Comparison of ENCODE assay signal across 8 cellular contexts in genomic region chr15:40279437-40280141, GRCh38. TPM values are rescaled to one million over a fixed set of nuclear protein-coding genes. Genes with fewer than 3 reads are reported as not detected.
DNase-seq lines count a peak whose midpoint lies in the region; ATAC-seq lines count a peak whose summit lies in the region.

No MANE protein-coding gene starts in this region.

- peak; percentile 43 for DNase-seq in NCI-H1436 (lab: John Stamatoyannopoulos, UW)
- DNase-seq in NCI-H1436 treated with DMSO at 0.1 percent for 48 hours (lab: John Stamatoyannopoulos, UW): no peak
- peak; percentile 46 for DNase-seq in NCI-H2107 (lab: John Stamatoyannopoulos, UW)
- peak; percentile 79 to 81 for DNase-seq in activated CD4-positive, alpha-beta T cell treated with anti-CD3 and anti-CD28 coated beads, Interleukin-2, amount 50 U/mL, for 48 hours
- peak; percentile 57 to 68 for DNase-seq in lung microvascular endothelial cell (ENCODE audit: low read depth in 2 of 2)
- peak; percentile 16 to 24 for DNase-seq in stimulated activated CD8-positive, alpha-beta memory T cell treated with anti-CD3 and anti-CD28 coated beads, Interleukin-15, amount 100 ng/mL, for 4 hours (ENCODE audit: low read depth in 2 of 2)

- peaks cover 67% of the 10 kb centered on the region for H3K27me3 ChIP-seq in ectodermal cell (ENCODE audit: control insufficient read depth, insufficient read depth, low read length, poor library complexity, severe bottlenecking)

- no peak overlapping the region for H3K27ac ChIP-seq in ectodermal cell (ENCODE audit: insufficient read depth, low read depth, low read length, poor library complexity, severe bottlenecking)

- H3K4me1 ChIP-seq in ectodermal cell (ENCODE audit: control insufficient read depth, insufficient read depth, low read length): peaks cover 25% of the 10 kb centered on the region

- ATAC-seq in GM18517 (IDR thresholded peaks at IDR 0.05; ENCODE audit: unreplicated experiment): no peak

- no peaks in the 10 kb centered on the region for H3K36me3 ChIP-seq in ectodermal cell (ENCODE audit: control insufficient read depth, insufficient read depth, low read length)

- WGBS in ectodermal cell, 2 experiments: 4% methylated on average over 40 of the region's 40 CpGs

- H3K4me3 ChIP-seq in ectodermal cell (ENCODE audit: insufficient read depth, low read depth, low read length): peak overlapping the region; percentile 4

- H3K9me3 ChIP-seq in ectodermal cell (ENCODE audit: control insufficient read depth, low read length): no peaks in the 10 kb centered on the region

RNA-seq across cellular contexts. Expression of gene ANKRD63, which starts 3.3 kb away (rescaled TPM):
- polyA plus RNA-seq in ectodermal cell (2013, experiment 1 of 4): not detected
- polyA plus RNA-seq in ectodermal cell (2013, experiment 2 of 4): not detected
- polyA plus RNA-seq in ectodermal cell (2013, experiment 3 of 4): not detected
- not detected for polyA plus RNA-seq in ectodermal cell (2013, experiment 4 of 4)
- not detected in 2 replicates for total RNA-seq in lung microvascular endothelial cell

RNA-seq across cellular contexts. Expression of gene PLCB2, which starts 28.1 kb away (rescaled TPM):
- polyA plus RNA-seq in ectodermal cell (2013, experiment 1 of 4): 4.5 TPM
- polyA plus RNA-seq in ectodermal cell (2013, experiment 2 of 4): 5.7 TPM
- 6.8 TPM for polyA plus RNA-seq in ectodermal cell (2013, experiment 3 of 4)
- polyA plus RNA-seq in ectodermal cell (2013, experiment 4 of 4): 5.8 TPM
- total RNA-seq in lung microvascular endothelial cell: under 0.01 and 0.44 TPM in 2 replicates

RNA-seq across cellular contexts. Expression of gene PAK6, which starts 40.7 kb away (rescaled TPM):
- polyA plus RNA-seq in ectodermal cell (2013, experiment 1 of 4): 0.65 TPM
- polyA plus RNA-seq in ectodermal cell (2013, experiment 2 of 4): 0.55 TPM
- polyA plus RNA-seq in ectodermal cell (2013, experiment 3 of 4): 0.32 TPM
- 0.65 TPM for polyA plus RNA-seq in ectodermal cell (2013, experiment 4 of 4)
- total RNA-seq in lung microvascular endothelial cell: not detected in 2 replicates

RNA-seq across cellular contexts. Expression of gene INAFM2, which starts 43.9 kb away (rescaled TPM):
- polyA plus RNA-seq in ectodermal cell (2013, experiment 1 of 4): 12.8 TPM
- polyA plus RNA-seq in ectodermal cell (2013, experiment 2 of 4): 13.5 TPM
- 9.3 TPM for polyA plus RNA-seq in ectodermal cell (2013, experiment 3 of 4)
- 11.2 TPM for polyA plus RNA-seq in ectodermal cell (2013, experiment 4 of 4)
- 11.3 and 14.1 TPM in 2 replicates for total RNA-seq in lung microvascular endothelial cell
